Comparison of ENCODE assay signal across 8 cellular contexts in the genomic region with DNA sequence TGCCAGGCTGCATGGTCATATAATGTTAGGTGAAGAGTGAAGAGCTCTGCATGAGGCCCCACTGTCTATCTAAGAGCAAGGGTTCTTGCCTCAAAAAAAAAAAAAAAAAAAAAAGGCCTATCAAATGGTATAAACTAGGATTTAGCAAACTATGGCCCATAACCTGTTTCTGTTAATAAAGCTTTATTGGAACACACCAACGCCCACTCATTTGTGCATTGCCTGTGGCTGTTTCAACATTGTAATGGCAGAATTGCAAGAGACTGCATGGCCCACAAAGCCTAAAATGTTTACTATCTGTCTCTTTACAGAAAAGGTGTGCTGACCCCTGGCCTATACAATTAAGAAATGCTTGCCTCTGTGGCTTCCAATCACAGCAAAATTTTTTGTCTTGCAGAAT. TPM values are rescaled to one million over a fixed set of nuclear protein-coding genes. Genes with fewer than 3 reads are reported as not detected.
"Had no signal": no experiment of that assay in that cellular context is flagged by ENCODE, and none has a peak within 500 bp of the region (broad histone marks: within the 10 kb centered on the region; RNA-seq: fewer than 3 reads in every experiment).

No MANE protein-coding gene starts in this region.

- H3K4me2 ChIP-seq: GM23338 had no signal

- H3K4me3 ChIP-seq: GM23338 had no signal

- DNase-seq: H9, HCEC 1CT, IMR-90, KG1 had no signal

- H3K27ac Mint-ChIP-seq: GM23338, H9 had no signal

- ATAC-seq: GM23338 had no signal

- H3K4me3 Mint-ChIP-seq: GM23338, H9 had no signal

- FAIRE-seq: H1, H54, HTR-8/SVneo had no signal

RNA-seq across cellular contexts. Expression of a gene that starts 12.8 kb away (rescaled TPM):
- total RNA-seq: GM23338, H1, H9, IMR-90 had no signal
- polyA plus RNA-seq: GM23338, H1, IMR-90 had no signal
